14 cellular contexts compared by ENCODE assay signal in genomic region chr6:15389079-15389758, GRCh38.
DNase-seq lines count a peak whose midpoint lies in the region; ATAC-seq, FAIRE-seq and TF ChIP-seq lines count a peak whose summit lies in the region.
"Had no signal": no experiment of that assay in that cellular context is flagged by ENCODE, and none has a peak within 500 bp of the region (broad histone marks: within the 10 kb centered on the region; RNA-seq: fewer than 3 reads in every experiment).

No MANE protein-coding gene starts in this region.

- no peak overlapping the region for H4K91ac ChIP-seq in IMR-90 (ENCODE audit: insufficient read depth, low read depth, low read length)

- H3K4me1 Mint-ChIP-seq in chondrocyte (ENCODE audit: low read depth) = peaks cover 26% of the 10 kb centered on the region

- no peaks in the 10 kb centered on the region for H3K36me3 ChIP-seq in IMR-90 (ENCODE audit: control insufficient read depth, insufficient read depth, low read length)
- H3K36me3 ChIP-seq in kidney (ENCODE audit: control insufficient read depth in 1 of 2, insufficient read depth in 2 of 2, low read length in 2 of 2) = no peaks in the 10 kb centered on the region
- H3K36me3 ChIP-seq: SJCRH30 had no signal

- no peak overlapping the region for H3K18ac ChIP-seq in IMR-90 (ENCODE audit: low read depth, low read length)

- BruUV-seq in IMR-90 (replicated peaks; lab: Mats Ljungman, UMichigan) = no TSS peak

- no peak overlapping the region for H4K8ac ChIP-seq in IMR-90 (ENCODE audit: low read depth in 2 of 2, low read length in 2 of 2)

- peaks cover 16% of the 10 kb centered on the region for H3K9me1 ChIP-seq in IMR-90 (ENCODE audit: insufficient read depth, low read length)

- H3K14ac ChIP-seq in IMR-90 (replicated peaks; ENCODE audit: low read depth, low read length) = no peak overlapping the region; the same call in 1 of the 2 replicates

- peak overlapping the region; percentile 52 for H3K27ac Mint-ChIP-seq in chondrocyte (ENCODE audit: unreplicated experiment)

- H2AFZ ChIP-seq in IMR-90 (replicated peaks; ENCODE audit: low read length, poor library complexity) = no peak overlapping the region

- no peak for TF ChIP-seq RAD21 in IMR-90 (IDR thresholded peaks at IDR 0.05; ENCODE audit: low read length)

- H3K4me2 ChIP-seq in IMR-90 (ENCODE audit: low read depth, low read length) = peak overlapping the region; percentile 51; the same call in 1 of the 2 replicates

- TF ChIP-seq CTCF in IMR-90 (conservative IDR thresholded peaks at IDR 0.05; ENCODE audit: low read depth, low read length) (no peak), chondrocyte (IDR thresholded peaks at IDR 0.05) (no peak), kidney (IDR thresholded peaks at IDR 0.05; ENCODE audit: borderline replicate concordance, extremely low read depth, insufficient read depth) (no peak)

- H3K27me3 Mint-ChIP-seq in chondrocyte (ENCODE audit: low read depth) = no peaks in the 10 kb centered on the region
- H3K27me3 Mint-ChIP-seq: central memory CD8-positive, alpha-beta T cell had no signal

- no peak overlapping the region for H2BK120ac ChIP-seq in IMR-90 (ENCODE audit: low read depth, low read length)

- no peak for FAIRE-seq in kidney (lab: Jason Lieb, UNC)
- FAIRE-seq: D721Med had no signal

- H3K4me1 ChIP-seq in IMR-90 (ENCODE audit: control insufficient read depth, insufficient read depth, low read length) = peaks cover 32% of the 10 kb centered on the region
- H3K4me1 ChIP-seq in kidney (ENCODE audit: control insufficient read depth in 1 of 2, insufficient read depth in 1 of 2, low read depth in 1 of 2, low read length in 2 of 2) = peaks cover 5 to 23% of the 10 kb centered on the region in 2 donors

- no peak overlapping the region for H4K5ac ChIP-seq in IMR-90 (ENCODE audit: low read depth, low read length)

- peaks cover 89% of the 10 kb centered on the region for H4K20me1 ChIP-seq in IMR-90 (ENCODE audit: insufficient read depth, low read length)

- intact Hi-C loops in IMR-90 (cut with micrococcal nuclease) (loop anchor here (1.0 kb wide), 1 partner anchor 30 kb away; no protein-coding TSS in a partner anchor), kidney (cut with DNase I) (no loop called here)

- no peak overlapping the region for H3K4me3 Mint-ChIP-seq in chondrocyte (ENCODE audit: unreplicated experiment)
- H3K4me3 Mint-ChIP-seq: central memory CD8-positive, alpha-beta T cell; mesothelial cell of epicardium had no signal

- no peak overlapping the region for H2AK9ac ChIP-seq in IMR-90 (replicated peaks; ENCODE audit: low read depth, low read length, poor library complexity)

- POLR2A ChIA-PET in IMR-90 (lab: Charles Lee; ENCODE audit: unreplicated experiment) = no interaction called here

- WGBS in IMR-90 (ENCODE audit: extremely low coverage in 2 of 2, insufficient read length in 1 of 2), 2 experiments = no CpG with 5 or more reads among the region's 6 CpGs

- no peak overlapping the region for H2BK20ac ChIP-seq in IMR-90 (ENCODE audit: low read depth, low read length)

- 0 out of 3 replicates have a peak overlapping the region, but pooled peaks have one; percentile 8 for H2BK15ac ChIP-seq in IMR-90 (ENCODE audit: low read depth, low read length)

- no peak overlapping the region for H3K27ac ChIP-seq in IMR-90 (ENCODE audit: insufficient read depth, low read length)
- no peak overlapping the region for H3K27ac ChIP-seq in kidney (ENCODE audit: low read depth in 2 of 2, low read length in 2 of 2)
- H3K27ac ChIP-seq: SJCRH30 had no signal

- ATAC-seq in IMR-90 (ENCODE audit: low read depth) (no peak), HG02938 (IDR thresholded peaks at IDR 0.05; ENCODE audit: unreplicated experiment) (no peak)

- peak overlapping the region; percentile 63; the same call in 1 of the 2 replicates for H2AK5ac ChIP-seq in IMR-90 (ENCODE audit: low read depth, low read length)

- dilution Hi-C loops in IMR-90 (cut with HindIII; ENCODE audit: low sequenced_read_pairs, unreplicated experiment) = no loop called here

- H2BK5ac ChIP-seq in IMR-90 (ENCODE audit: low read depth, low read length, poor library complexity, severe bottlenecking) = no peak overlapping the region

- H3K4me3 ChIP-seq in IMR-90 (ENCODE audit: insufficient read depth, low read depth, low read length) (no peak overlapping the region), kidney (ENCODE audit: low read length in 2 of 2) (no peak overlapping the region)
- H3K4me3 ChIP-seq: SJCRH30 had no signal

- TF ChIP-seq POLR2A in IMR-90 (IDR thresholded peaks at IDR 0.05; ENCODE audit: low read depth, low read length) = no peak

- H3K9ac ChIP-seq in IMR-90 (ENCODE audit: low read depth, low read length) = no peak overlapping the region
- H3K9ac ChIP-seq in kidney (ENCODE audit: low read length in 2 of 2) = no peak overlapping the region

- H3K36me3 Mint-ChIP-seq in chondrocyte (ENCODE audit: low read depth) = peaks cover 1% of the 10 kb centered on the region

- H3K4ac ChIP-seq in IMR-90 (ENCODE audit: low read depth, low read length) = peak overlapping the region; percentile 54; the same call in 1 of the 2 replicates

- no peaks in the 10 kb centered on the region for H3K27me3 ChIP-seq in IMR-90 (ENCODE audit: control insufficient read depth, insufficient read depth, low read length)
- H3K27me3 ChIP-seq: SJCRH30 had no signal

- CTCF ChIA-PET in IMR-90 (lab: Yijun Ruan, JAX) = interaction anchor here (0.5 to 1.4 kb wide), 4 partner anchors 8 to 127 kb away, joined by 3 to 5 read pairs (median 3); no protein-coding TSS in a partner anchor

- peaks cover 37 to 85% of the 10 kb centered on the region in 2 experiments for H3K79me1 ChIP-seq in IMR-90 (ENCODE audit: low read depth in 1 of 2, low read length in 2 of 2)

- H3K56ac ChIP-seq in IMR-90 (ENCODE audit: extremely low read depth, insufficient read depth, low read length) = no peak overlapping the region

- DNase-seq in Ammon's horn (ENCODE audit: low spot score) (peak; percentile 61), IMR-90 (peak; percentile 21), chondrocyte (ENCODE audit: low spot score) (no peak), myocyte (ENCODE audit: low read depth) (peak; percentile 43), kidney (no peak), 8988T (no peak)
- no peak for DNase-seq in activated CD8-positive, alpha-beta memory T cell treated with anti-CD3 and anti-CD28 coated beads, Interleukin-2, amount 50 U/mL, for 4 hours
- DNase-seq: activated CD4-positive, alpha-beta T cell treated with anti-CD3 and anti-CD28 coated beads, Interleukin-2, amount 50 U/mL, for 4 hours; Karpas-422; SJCRH30 had no signal

- H3K9me3 ChIP-seq in IMR-90 (ENCODE audit: control insufficient read depth, insufficient read depth, low read length) = no peaks in the 10 kb centered on the region
- no peaks in the 10 kb centered on the region for H3K9me3 ChIP-seq in kidney (ENCODE audit: control insufficient read depth in 1 of 2, low read length in 2 of 2)
- H3K9me3 ChIP-seq: SJCRH30 had no signal

- peaks cover 7% of the 10 kb centered on the region for H3K9me3 Mint-ChIP-seq in chondrocyte (ENCODE audit: low read depth)
- H3K9me3 Mint-ChIP-seq: central memory CD8-positive, alpha-beta T cell had no signal

- in situ Hi-C loops in IMR-90 (cut with MboI; ENCODE audit: low sequenced_read_pairs) = loop anchor here (10.0 to 25.0 kb wide), 2 partner anchors 134 to 1477 kb away; partner anchors contain the start of gene RNF182

- H3K23ac ChIP-seq in IMR-90 (ENCODE audit: low read depth, low read length) = no peak overlapping the region

TF ChIP-seq in IMR-90, 13 proteins besides CTCF, POLR2A, EP300 and RAD21:
- no peak for TF ChIP-seq MXI1 (IDR thresholded peaks at IDR 0.05; ENCODE audit: borderline replicate concordance, low read depth, low read length)
- TF ChIP-seq MAZ (IDR thresholded peaks at IDR 0.05; ENCODE audit: borderline replicate concordance, low read depth, low read length) = no peak
- TF ChIP-seq BHLHE40 (IDR thresholded peaks at IDR 0.05; ENCODE audit: low read depth, low read length) = no peak
- no peak for TF ChIP-seq SMC3 (IDR thresholded peaks at IDR 0.05; ENCODE audit: low read depth, low read length)
- TF ChIP-seq USF2 (IDR thresholded peaks at IDR 0.05; ENCODE audit: low read depth, low read length) = no peak
- no peak for TF ChIP-seq RFX5 (IDR thresholded peaks at IDR 0.05; ENCODE audit: low read depth, low read length)
- no peak for TF ChIP-seq CEBPB (IDR thresholded peaks at IDR 0.05; ENCODE audit: low read depth, low read length)
- TF ChIP-seq ELK1 (IDR thresholded peaks at IDR 0.05; ENCODE audit: borderline replicate concordance, low read depth, low read length) = no peak
- no peak for TF ChIP-seq RCOR1 (IDR thresholded peaks at IDR 0.05; ENCODE audit: insufficient replicate concordance, low read length)
- no peak for TF ChIP-seq MAFK (IDR thresholded peaks at IDR 0.05; ENCODE audit: low read depth, low read length)
- no peak for TF ChIP-seq CHD1 (IDR thresholded peaks at IDR 0.05; ENCODE audit: low read depth, low read length)
- TF ChIP-seq NFE2L2 (IDR thresholded peaks at IDR 0.05; ENCODE audit: low read depth, low read length) = no peak

Comparison
In these comparisons a context has a peak if more than half of its experiments do, and no peak if none do; other contexts are left out.
1. DNase-seq: peak in Ammon's horn (single experiment), IMR-90 (single experiment) and myocyte (single experiment); none in chondrocyte (single experiment), activated CD8-positive, alpha-beta memory T cell treated with anti-CD3 and anti-CD28 coated beads, Interleukin-2, amount 50 U/mL, for 4 hours (single experiment), kidney (single experiment) and 8988T (single experiment).